Comparison of ENCODE assay signal across 10 cellular contexts in genomic region chr1:171695772-171696171, GRCh38. TPM values are rescaled to one million over a fixed set of nuclear protein-coding genes. Genes with fewer than 3 reads are reported as not detected.
"Had no signal": no experiment of that assay in that cellular context is flagged by ENCODE, and none has a peak within 500 bp of the region (broad histone marks: within the 10 kb centered on the region; RNA-seq: fewer than 3 reads in every experiment).

No MANE protein-coding gene starts in this region.

RNA-seq across cellular contexts. Expression of gene MYOC, which starts 43.3 kb away (rescaled TPM):
- total RNA-seq: hepatocyte; kidney epithelial cell; left lobe of liver; lung microvascular endothelial cell; mammary epithelial cell; mononuclear cell; myocyte; naive thymus-derived CD4-positive, alpha-beta T cell had no signal
- polyA plus RNA-seq: hepatocyte; immature natural killer cell; keratinocyte; mammary epithelial cell; naive thymus-derived CD4-positive, alpha-beta T cell had no signal
